ENCODE assay signal across 23 cellular contexts in the genomic region with DNA sequence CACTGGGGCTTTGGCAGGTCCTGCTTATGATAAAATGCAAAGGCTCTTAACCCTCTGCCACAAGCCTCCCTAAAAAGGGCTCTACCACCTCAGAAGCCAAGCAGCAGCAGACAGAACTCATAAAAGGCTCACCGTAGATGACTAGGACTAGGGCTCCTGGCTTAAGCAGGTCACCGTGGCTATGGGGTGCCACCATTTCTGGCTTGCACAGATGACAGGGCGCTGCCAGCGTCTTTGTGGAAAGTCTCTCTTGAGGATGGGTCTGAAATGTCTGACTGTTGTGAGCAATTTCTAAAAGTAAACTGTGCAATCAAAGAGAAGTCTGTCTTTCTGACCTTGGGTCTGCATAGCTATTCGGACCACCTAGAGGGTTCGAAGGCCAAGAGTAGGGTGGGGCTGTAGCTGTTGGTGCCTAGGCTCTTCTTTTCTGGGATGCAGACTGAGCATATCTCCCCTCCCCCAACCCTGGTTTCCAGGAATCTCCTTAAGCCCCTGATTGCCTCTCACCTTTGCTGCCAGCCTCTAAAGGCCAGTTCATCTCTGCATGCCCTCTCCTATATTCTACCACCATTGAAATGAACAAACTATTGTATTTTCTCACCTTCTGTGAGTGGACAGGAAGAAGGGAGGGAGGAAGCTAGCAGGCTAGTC.
"Had no signal": no experiment of that assay in that cellular context is flagged by ENCODE, and none has a peak within 500 bp of the region (broad histone marks: within the 10 kb centered on the region; RNA-seq: fewer than 3 reads in every experiment).

No MANE protein-coding gene starts in this region.

- H3K27ac Mint-ChIP-seq: effector memory CD8-positive, alpha-beta T cell; nephron progenitor cell; stimulated activated naive CD8-positive, alpha-beta T cell treated with anti-CD3 and anti-CD28 coated beads, Interleukin-15, amount 100 ng/mL, for 72 hours had no signal

- H3K9me3 ChIP-seq: gastrocnemius medialis, ovary, psoas muscle, spleen, suprapubic skin, upper lobe of left lung had no signal

- H3K27me3 ChIP-seq: gastrocnemius medialis, ovary, spleen, suprapubic skin, upper lobe of left lung had no signal

- H3K27me3 Mint-ChIP-seq: effector memory CD8-positive, alpha-beta T cell; naive thymus-derived CD8-positive, alpha-beta T cell; stimulated activated naive CD8-positive, alpha-beta T cell treated with anti-CD3 and anti-CD28 coated beads, Interleukin-15, amount 100 ng/mL, for 72 hours had no signal

- FAIRE-seq: kidney, urothelium cell line had no signal

- H3K27ac ChIP-seq: gastrocnemius medialis, ovary, psoas muscle, skin epidermis, spleen, suprapubic skin, upper lobe of left lung had no signal

- H3K36me3 ChIP-seq: gastrocnemius medialis, ovary, suprapubic skin, upper lobe of left lung had no signal

- H3K4me1 ChIP-seq: gastrocnemius medialis, spleen, upper lobe of left lung had no signal

- H3K9me3 Mint-ChIP-seq: effector memory CD8-positive, alpha-beta T cell; naive thymus-derived CD8-positive, alpha-beta T cell had no signal

- H3K4me3 ChIP-seq: gastrocnemius medialis, ovary, psoas muscle, skin epidermis, spleen, suprapubic skin, upper lobe of left lung had no signal

- DNase-seq: cerebellar nuclear complex; cortex of kidney; effector memory CD8-positive, alpha-beta T cell; gastrocnemius medialis; head of caudate nucleus; kidney; mesenchymal stem cell; midbrain; naive thymus-derived CD8-positive, alpha-beta T cell; nephron progenitor cell; occipital lobe; ovary; posterior cingulate gyrus; psoas muscle; right cardiac atrium; spleen; stimulated activated naive CD4-positive, alpha-beta T cell; stimulated activated naive CD8-positive, alpha-beta T cell treated with anti-CD3 and anti-CD28 coated beads, Interleukin-15, amount 100 ng/mL, for 72 hours; upper lobe of left lung had no signal

- ATAC-seq: effector memory CD8-positive, alpha-beta T cell; gastrocnemius medialis; left lobe of liver; naive thymus-derived CD8-positive, alpha-beta T cell; psoas muscle; stimulated activated naive CD8-positive, alpha-beta T cell treated with anti-CD3 and anti-CD28 coated beads, Interleukin-15, amount 100 ng/mL, for 72 hours had no signal

- H3K4me3 Mint-ChIP-seq: effector memory CD8-positive, alpha-beta T cell; naive thymus-derived CD8-positive, alpha-beta T cell; nephron progenitor cell; stimulated activated naive CD8-positive, alpha-beta T cell treated with anti-CD3 and anti-CD28 coated beads, Interleukin-15, amount 100 ng/mL, for 72 hours had no signal
